In the genomic region with DNA sequence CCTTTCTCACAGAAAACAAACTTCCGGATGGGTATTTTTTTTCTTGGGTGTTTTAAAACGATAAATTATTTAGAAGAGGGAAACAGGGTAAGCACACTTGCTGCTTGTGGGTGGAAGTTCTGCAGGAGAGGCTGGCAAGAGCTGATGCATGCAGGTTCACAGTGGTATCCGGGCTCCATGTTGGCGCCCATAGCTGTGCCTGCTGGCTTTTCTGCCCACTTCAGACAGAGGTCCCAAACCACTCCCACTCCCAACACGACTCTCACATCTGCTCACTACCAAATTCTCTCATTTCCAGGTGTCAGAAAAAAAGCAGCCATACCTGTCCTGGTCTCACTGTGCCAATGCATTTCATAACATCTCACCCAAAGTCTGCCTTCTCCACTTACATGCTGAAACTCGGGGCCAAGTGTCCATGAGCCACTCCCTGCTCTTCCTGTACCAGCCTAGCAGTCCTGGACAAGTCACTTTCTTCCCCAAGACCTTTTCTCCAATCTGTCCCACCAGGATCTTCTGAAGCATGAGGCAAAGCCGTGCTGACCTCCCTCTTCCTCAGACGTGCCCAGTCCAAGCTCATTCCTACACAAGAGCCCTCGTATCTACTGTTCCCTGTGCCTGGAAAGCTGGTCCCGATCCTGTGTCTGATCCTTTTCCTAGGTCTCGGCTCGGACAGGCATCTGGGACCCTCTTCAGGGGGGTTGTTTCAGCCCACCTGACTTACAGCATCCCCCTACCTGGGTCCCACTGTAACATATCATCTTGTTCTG, we compare ENCODE assay signal across 20 cellular contexts. TPM values are rescaled to one million over a fixed set of nuclear protein-coding genes. Genes with fewer than 3 reads are reported as not detected.
"Had no signal": no experiment of that assay in that cellular context is flagged by ENCODE, and none has a peak within 500 bp of the region (broad histone marks: within the 10 kb centered on the region; RNA-seq: fewer than 3 reads in every experiment).

No MANE protein-coding gene starts in this region.

- H3K9me3 Mint-ChIP-seq: activated naive CD4-positive, alpha-beta T cell treated with anti-CD3 and anti-CD28 coated beads, Interleukin-2, amount 50 U/mL, for 72 hours; endodermal cell; memory B cell; stimulated activated naive CD8-positive, alpha-beta T cell treated with anti-CD3 and anti-CD28 coated beads, Interleukin-15, Interleukin-2, amounts not matched to agents 100 ng/mL and 50 ng/mL, for 24 hours had no signal

- H3K4me3 ChIP-seq: breast epithelium, coronary artery, esophagus squamous epithelium, gastrocnemius medialis, prostate gland, tibial artery had no signal

- H3K4me1 ChIP-seq: breast epithelium, esophagus squamous epithelium, gastrocnemius medialis, prostate gland, tibial artery had no signal

- H3K9me3 ChIP-seq: breast epithelium, esophagus squamous epithelium, gastrocnemius medialis, prostate gland, tibial artery had no signal

- H3K4me1 Mint-ChIP-seq: endodermal cell, WTC11 had no signal

- H3K27ac Mint-ChIP-seq: activated naive CD4-positive, alpha-beta T cell treated with anti-CD3 and anti-CD28 coated beads, Interleukin-2, amount 50 U/mL, for 72 hours; endodermal cell; WTC11 had no signal

- ATAC-seq: activated naive CD4-positive, alpha-beta T cell treated with anti-CD3 and anti-CD28 coated beads, Interleukin-2, amount 50 U/mL, for 72 hours; gastrocnemius medialis; left cardiac atrium; WTC11 had no signal

- DNase-seq: activated T-cell treated with anti-CD3 and anti-CD28 coated beads, Interleukin-2, amount 50 U/mL, for 1 hour; amniotic stem cell; cerebellar nuclear complex; endodermal cell; esophagus squamous epithelium; gastrocnemius medialis; head of caudate nucleus; left cardiac atrium; stimulated activated CD4-positive, alpha-beta T cell treated with anti-CD3 and anti-CD28 coated beads, Interleukin-4, amount 100 ng/mL, for 1 hour; T-helper 9 cell; tibial artery had no signal

- H3K27ac ChIP-seq: breast epithelium, coronary artery, esophagus squamous epithelium, gastrocnemius medialis, prostate gland, tibial artery had no signal

- H3K27me3 Mint-ChIP-seq: memory B cell had no signal

- H3K36me3 Mint-ChIP-seq: activated naive CD4-positive, alpha-beta T cell treated with anti-CD3 and anti-CD28 coated beads, Interleukin-2, amount 50 U/mL, for 72 hours; memory B cell; WTC11 had no signal

- H3K4me3 Mint-ChIP-seq: endodermal cell, WTC11 had no signal

- H3K36me3 ChIP-seq: breast epithelium, esophagus squamous epithelium, gastrocnemius medialis, prostate gland, tibial artery had no signal

RNA-seq across cellular contexts. Expression of a gene that starts 1.5 kb away (rescaled TPM):
- total RNA-seq: activated naive CD4-positive, alpha-beta T cell treated with anti-CD3 and anti-CD28 coated beads, Interleukin-2, amount 50 U/mL, for 72 hours; endodermal cell; gastrocnemius medialis; myocyte; WTC11 had no signal
- polyA plus RNA-seq: neural cell had no signal

RNA-seq across cellular contexts. Expression of a gene that starts 25.8 kb away (rescaled TPM):
- total RNA-seq: myocyte had no signal
- polyA plus RNA-seq: neural cell had no signal
